In the genomic region with DNA sequence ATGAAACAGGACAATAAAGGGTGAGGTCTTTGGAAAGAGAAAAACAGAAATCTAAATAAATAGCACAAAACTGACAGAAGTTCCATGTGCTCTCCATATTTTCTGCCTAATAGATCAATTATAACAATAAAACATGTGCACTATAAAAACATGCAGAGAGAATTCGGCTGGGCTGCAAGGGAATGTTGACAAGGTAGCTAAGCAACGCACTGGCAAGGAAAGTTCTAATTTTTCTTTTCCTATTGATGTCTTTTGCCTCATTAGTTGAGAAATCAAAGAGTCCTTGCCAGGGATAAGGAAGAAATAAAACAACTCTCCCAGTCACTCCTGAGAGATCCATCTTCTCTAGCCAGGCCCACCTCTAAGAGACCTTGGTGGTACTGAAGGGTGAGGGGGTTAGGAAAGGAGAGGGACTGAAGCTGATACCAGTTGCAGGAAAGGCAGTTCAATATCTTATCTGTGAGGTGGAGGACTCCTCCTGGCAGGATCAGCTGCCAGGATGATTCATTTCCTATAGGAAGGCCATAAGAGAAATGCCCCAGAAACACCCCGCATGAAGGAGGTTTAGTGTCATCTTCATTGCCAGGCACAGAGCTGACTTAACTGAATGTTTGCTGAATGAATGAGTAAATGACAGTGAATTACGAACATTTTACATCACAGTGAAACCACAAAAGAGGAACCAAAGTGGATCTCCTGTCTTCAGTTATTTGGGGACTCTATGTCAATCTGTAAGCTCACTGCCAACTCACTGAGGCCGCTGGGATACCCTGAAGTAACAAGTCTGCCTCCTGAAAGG, we compare ENCODE assay signal across 8 cellular contexts.
DNase-seq lines count a peak whose midpoint lies in the region; ATAC-seq and TF ChIP-seq lines count a peak whose summit lies in the region.

No MANE protein-coding gene starts in this region.

- no peaks in the 10 kb centered on the region for H3K9me3 ChIP-seq in mammary epithelial cell (replicated peaks; ENCODE audit: insufficient read depth, low read length)

- H3K4me3 ChIP-seq in mammary epithelial cell (replicated peaks in 1 of 3; ENCODE audit: insufficient read depth in 1 of 3, low read depth in 2 of 3, low read length in 3 of 3): no peak overlapping the region

- dilution Hi-C loops in mammary epithelial cell (cut with HindIII; ENCODE audit: low sequenced_read_pairs): no loop called here

- peaks cover 29% of the 10 kb centered on the region for H3K4me1 ChIP-seq in mammary epithelial cell (ENCODE audit: insufficient read depth, low read length)

- peak; percentile 61 for DNase-seq in Daoy (ENCODE audit: low read depth)
- peak; percentile 68 for DNase-seq in mammary epithelial cell
- peak; percentile 43 for DNase-seq in stimulated activated naive B cell treated with anti-CD40 and anti-IgM and Interleukin-4, amounts not matched to agents 10 μg/mL and 1 μg/mL and 100 μg/mL, for 72 hours
- no peak for DNase-seq in activated CD8-positive, alpha-beta memory T cell treated with anti-CD3 and anti-CD28 coated beads, Interleukin-2, amount 50 U/mL, for 4 hours
- no peak for DNase-seq in NCI-H187 treated with DMSO at 0.1 percent for 48 hours (lab: John Stamatoyannopoulos, UW)
- no peak for DNase-seq in activated CD4-positive, alpha-beta T cell treated with anti-CD3 and anti-CD28 coated beads, Interleukin-2, amount 10 ng/mL, durations not matched to agents 24 days and 14 days

- peak overlapping the region; percentile 41 for H2AFZ ChIP-seq in mammary epithelial cell (ENCODE audit: low read depth, low read length)

- in situ Hi-C loops in mammary epithelial cell (cut with MboI; ENCODE audit: low sequenced_read_pairs in 2 of 2): no loop called here

- H3K27ac ChIP-seq in mammary epithelial cell (ENCODE audit: insufficient read depth, low read depth, low read length): peak overlapping the region; percentile 63

- intact Hi-C loops in mammary epithelial cell (cut with micrococcal nuclease): loop anchor here (2.0 to 5.0 kb wide), 3 partner anchors 14 to 67 kb away; partner anchors contain the start of gene MOB3B
- intact Hi-C loops in activated CD4-positive, alpha-beta T cell treated with anti-CD3 and anti-CD28 coated beads, Interleukin-2, amount 10 ng/mL, durations not matched to agents 24 days and 14 days (cut with micrococcal nuclease): no loop called here

- no peaks in the 10 kb centered on the region for H3K36me3 ChIP-seq in mammary epithelial cell (ENCODE audit: insufficient read depth, low read length)

- peak overlapping the region; percentile 25 for H3K9ac ChIP-seq in mammary epithelial cell (ENCODE audit: insufficient read depth, low read length)

- H3K36me3 Mint-ChIP-seq in stimulated activated naive B cell treated with anti-CD40 and anti-IgM and Interleukin-4, amounts not matched to agents 10 μg/mL and 1 μg/mL and 100 μg/mL, for 72 hours: peaks cover 2 to 23% of the 10 kb centered on the region in 2 donors
- H3K36me3 Mint-ChIP-seq in activated CD4-positive, alpha-beta T cell treated with anti-CD3 and anti-CD28 coated beads, Interleukin-2, amount 10 ng/mL, durations not matched to agents 24 days and 14 days (ENCODE audit: low read depth): no peaks in the 10 kb centered on the region

- H3K9me3 Mint-ChIP-seq in stimulated activated naive B cell treated with anti-CD40 and anti-IgM and Interleukin-4, amounts not matched to agents 10 μg/mL and 1 μg/mL and 100 μg/mL, for 72 hours: peaks cover 2 to 4% of the 10 kb centered on the region in 2 donors
- peaks cover 3% of the 10 kb centered on the region for H3K9me3 Mint-ChIP-seq in activated CD4-positive, alpha-beta T cell treated with anti-CD3 and anti-CD28 coated beads, Interleukin-2, amount 10 ng/mL, durations not matched to agents 24 days and 14 days

- no peak for TF ChIP-seq CTCF in mammary epithelial cell (conservative IDR thresholded peaks at IDR 0.05 in 1 of 2, IDR thresholded peaks at IDR 0.05 in 1 of 2; ENCODE audit: extremely low read depth in 1 of 2, insufficient read depth in 1 of 2, low read depth in 1 of 2, low read length in 2 of 2)

- no TSS peak for BruUV-seq in mammary epithelial cell (replicated peaks; lab: Mats Ljungman, UMichigan)

- no peaks in the 10 kb centered on the region for H4K20me1 ChIP-seq in mammary epithelial cell (ENCODE audit: insufficient read depth, low read length)

- peaks cover 41 to 61% of the 10 kb centered on the region in 2 donors for H3K4me1 Mint-ChIP-seq in stimulated activated naive B cell treated with anti-CD40 and anti-IgM and Interleukin-4, amounts not matched to agents 10 μg/mL and 1 μg/mL and 100 μg/mL, for 72 hours
- peaks cover 11% of the 10 kb centered on the region for H3K4me1 Mint-ChIP-seq in activated CD4-positive, alpha-beta T cell treated with anti-CD3 and anti-CD28 coated beads, Interleukin-2, amount 10 ng/mL, durations not matched to agents 24 days and 14 days

- no peaks in the 10 kb centered on the region for H3K27me3 ChIP-seq in mammary epithelial cell (ENCODE audit: insufficient read depth, low read length)

- peak; percentile 95 for ATAC-seq in GM21390 (IDR thresholded peaks at IDR 0.05; ENCODE audit: unreplicated experiment)
- peak; percentile 95 for ATAC-seq in HG03565 (IDR thresholded peaks at IDR 0.05; ENCODE audit: unreplicated experiment)
- ATAC-seq in stimulated activated naive B cell treated with anti-CD40 and anti-IgM and Interleukin-4, amounts not matched to agents 10 μg/mL and 1 μg/mL and 100 μg/mL, for 72 hours (replicated peaks): peak; percentile 97 to 98

- CTCF ChIA-PET in mammary epithelial cell (lab: Charles Lee; ENCODE audit: low non-redundant PET): no interaction called here

- peaks cover 27% of the 10 kb centered on the region for H3K79me2 ChIP-seq in mammary epithelial cell (ENCODE audit: insufficient read depth, low read length)

- peak overlapping the region; percentile 25 for H3K4me2 ChIP-seq in mammary epithelial cell (ENCODE audit: insufficient read depth, low read depth, low read length)

- peak overlapping the region; percentile 59 for H3K27ac Mint-ChIP-seq in stimulated activated naive B cell treated with anti-CD40 and anti-IgM and Interleukin-4, amounts not matched to agents 10 μg/mL and 1 μg/mL and 100 μg/mL, for 72 hours
- no peak overlapping the region for H3K27ac Mint-ChIP-seq in activated CD4-positive, alpha-beta T cell treated with anti-CD3 and anti-CD28 coated beads, Interleukin-2, amount 10 ng/mL, durations not matched to agents 24 days and 14 days

- H3K27me3 Mint-ChIP-seq in stimulated activated naive B cell treated with anti-CD40 and anti-IgM and Interleukin-4, amounts not matched to agents 10 μg/mL and 1 μg/mL and 100 μg/mL, for 72 hours: no peaks in the 10 kb centered on the region
- no peaks in the 10 kb centered on the region for H3K27me3 Mint-ChIP-seq in activated CD4-positive, alpha-beta T cell treated with anti-CD3 and anti-CD28 coated beads, Interleukin-2, amount 10 ng/mL, durations not matched to agents 24 days and 14 days

- peak overlapping the region in 1 of 2 donors; percentile 11 for H3K4me3 Mint-ChIP-seq in stimulated activated naive B cell treated with anti-CD40 and anti-IgM and Interleukin-4, amounts not matched to agents 10 μg/mL and 1 μg/mL and 100 μg/mL, for 72 hours
- H3K4me3 Mint-ChIP-seq in activated CD4-positive, alpha-beta T cell treated with anti-CD3 and anti-CD28 coated beads, Interleukin-2, amount 10 ng/mL, durations not matched to agents 24 days and 14 days: no peak overlapping the region

- 18% methylated on average over 5 of the region's 5 CpGs for WGBS in mammary epithelial cell (ENCODE audit: low coverage, missing lambda C conversion rate)

Comparison
In these comparisons a context has a peak if more than half of its experiments do, and no peak if none do; other contexts are left out.
1. DNase-seq: peak in Daoy (single experiment), mammary epithelial cell (single experiment) and stimulated activated naive B cell treated with anti-CD40 and anti-IgM and Interleukin-4, amounts not matched to agents 10 μg/mL and 1 μg/mL and 100 μg/mL, for 72 hours (single experiment); none in activated CD8-positive, alpha-beta memory T cell treated with anti-CD3 and anti-CD28 coated beads, Interleukin-2, amount 50 U/mL, for 4 hours (single experiment), NCI-H187 treated with DMSO at 0.1 percent for 48 hours (single experiment) and activated CD4-positive, alpha-beta T cell treated with anti-CD3 and anti-CD28 coated beads, Interleukin-2, amount 10 ng/mL, durations not matched to agents 24 days and 14 days (single experiment).
2. Peak in every context shown above with its lines, with median percentiles within 50 percentile points of each other: ATAC-seq.